Comparison of ENCODE assay signal across 20 cellular contexts in the genomic region with DNA sequence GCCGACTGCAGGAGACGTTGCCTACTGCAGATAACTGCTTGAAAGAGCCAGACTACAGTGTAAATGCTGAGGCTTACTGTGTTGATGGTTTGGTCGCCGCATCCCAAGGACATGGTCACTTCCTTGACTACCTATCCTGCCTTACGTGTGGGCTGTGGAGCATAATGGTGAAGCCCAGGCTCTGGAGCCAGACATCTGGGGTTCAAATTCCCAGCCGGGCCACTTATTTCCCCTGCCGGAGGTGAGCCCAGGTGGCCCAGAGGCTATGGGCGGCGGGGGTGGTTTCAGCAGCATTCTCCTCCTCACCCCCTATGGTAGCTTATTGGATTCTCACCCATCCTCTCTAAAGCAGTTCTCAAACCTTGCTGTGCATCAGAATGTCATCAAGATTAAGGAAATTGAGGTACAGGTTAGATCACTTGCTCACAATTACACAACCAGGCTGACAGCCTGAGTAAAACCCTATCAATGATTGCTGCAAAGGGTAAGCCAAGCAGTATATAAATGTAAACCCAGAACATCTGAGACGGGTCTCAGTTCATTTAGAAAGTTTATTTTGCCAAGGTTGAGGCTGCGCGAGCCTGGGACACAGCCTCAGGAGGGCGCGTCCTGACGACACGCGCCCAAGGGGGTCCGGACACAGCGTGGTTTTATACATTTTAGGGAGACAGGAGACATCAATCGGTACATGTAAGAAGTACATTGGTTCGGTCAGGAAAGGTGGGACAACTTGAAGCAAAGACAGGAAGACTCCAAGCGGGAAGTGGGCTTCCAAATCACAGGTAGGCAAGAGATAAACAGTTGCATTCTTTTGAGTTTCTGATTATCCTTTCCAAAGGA. TPM values are rescaled to one million over a fixed set of nuclear protein-coding genes. Genes with fewer than 3 reads are reported as not detected.
DNase-seq lines count a peak whose midpoint lies in the region; ATAC-seq, FAIRE-seq and TF ChIP-seq lines count a peak whose summit lies in the region.
"Had no signal": no experiment of that assay in that cellular context is flagged by ENCODE, and none has a peak within 500 bp of the region (broad histone marks: within the 10 kb centered on the region; RNA-seq: fewer than 3 reads in every experiment).

No MANE protein-coding gene starts in this region.

- intact Hi-C loops in left ventricle myocardium inferior (cut with micrococcal nuclease) = no loop called here
- intact Hi-C loops in kidney (cut with DNase I) = no loop called here

- H3K4me1 ChIP-seq in right atrium auricular region (no peaks in the 10 kb centered on the region), left ventricle myocardium inferior (no peaks in the 10 kb centered on the region), kidney (ENCODE audit: control insufficient read depth in 1 of 2, insufficient read depth in 1 of 2, low read depth in 1 of 2, low read length in 2 of 2) (no peaks in the 10 kb centered on the region)
- H3K4me1 ChIP-seq: lower lobe of right lung, spleen, tibial artery had no signal

- H3K27me3 ChIP-seq in right atrium auricular region (no peaks in the 10 kb centered on the region), left ventricle myocardium inferior (ENCODE audit: low read depth) (no peaks in the 10 kb centered on the region)
- H3K27me3 ChIP-seq: MG63, neutrophil, spleen, tibial artery had no signal

- TF ChIP-seq CTCF in right atrium auricular region (IDR thresholded peaks at IDR 0.05) (no peak), left ventricle myocardium inferior (IDR thresholded peaks at IDR 0.05; ENCODE audit: borderline replicate concordance) (no peak), epithelial cell of esophagus (IDR thresholded peaks at IDR 0.05; ENCODE audit: insufficient read depth, low read depth, low read length, missing control alignments) (no peak), kidney (IDR thresholded peaks at IDR 0.05; ENCODE audit: borderline replicate concordance, extremely low read depth, insufficient read depth) (no peak)

- no peak for ATAC-seq in HG03432 (IDR thresholded peaks at IDR 0.05; ENCODE audit: unreplicated experiment)
- ATAC-seq: lower lobe of right lung had no signal

- H3K9ac ChIP-seq in kidney (ENCODE audit: low read length in 2 of 2) = no peak overlapping the region

- H3K36me3 ChIP-seq in right atrium auricular region (peaks cover 42% of the 10 kb centered on the region), left ventricle myocardium inferior (peaks cover 36% of the 10 kb centered on the region), kidney (ENCODE audit: control insufficient read depth in 1 of 2, insufficient read depth in 2 of 2, low read length in 2 of 2) (peaks cover 15 to 39% of the 10 kb centered on the region in 2 donors)
- H3K36me3 ChIP-seq: MG63, neutrophil had no signal

- FAIRE-seq in kidney (lab: Jason Lieb, UNC) = no peak

- H3K4me3 ChIP-seq in right atrium auricular region (no peak overlapping the region), left ventricle myocardium inferior (no peak overlapping the region), epithelial cell of esophagus (ENCODE audit: low read length) (no peak overlapping the region), kidney (ENCODE audit: low read length in 2 of 2) (no peak overlapping the region)
- H3K4me3 ChIP-seq: lower lobe of right lung, MG63, spleen, tibial artery had no signal

- peak; percentile 50 for DNase-seq in right atrium auricular region (ENCODE audit: low spot score)
- DNase-seq in left ventricle myocardium inferior = no peak
- DNase-seq in epithelial cell of esophagus (ENCODE audit: low read depth) = peak; percentile 71
- peak; percentile 78 for DNase-seq in mesenteric fat pad (ENCODE audit: low spot score)
- no peak for DNase-seq in kidney
- no peak for DNase-seq in amygdala (lab: John Stamatoyannopoulos, UW)
- DNase-seq in stimulated activated CD4-positive, alpha-beta T cell treated with anti-CD3 and anti-CD28 coated beads, Interleukin-4, amount 100 ng/mL, for 4 hours = no peak
- DNase-seq: activated CD4-positive, alpha-beta T cell treated with anti-CD3 and anti-CD28 coated beads, Interleukin-2, amount 10 ng/mL, durations not matched to agents 7 days and 5 days; activated naive CD8-positive, alpha-beta T cell treated with anti-CD3 and anti-CD28 coated beads, Interleukin-2, amount 10 ng/mL, durations not matched to agents 7 days and 5 days; C1 segment of cervical spinal cord; Calu3; lower lobe of right lung; NCI-H1417 treated with DMSO at 0.1 percent for 48 hours; NCI-H524; SK-N-SH; spleen; tibial artery had no signal

- H3K27ac ChIP-seq in right atrium auricular region = no peak overlapping the region
- H3K27ac ChIP-seq in left ventricle myocardium inferior (replicated peaks) = no peak overlapping the region
- no peak overlapping the region for H3K27ac ChIP-seq in kidney (ENCODE audit: low read depth in 2 of 2, low read length in 2 of 2)
- H3K27ac ChIP-seq: lower lobe of right lung, neutrophil, spleen, tibial artery had no signal

- no peaks in the 10 kb centered on the region for H3K9me3 ChIP-seq in right atrium auricular region
- H3K9me3 ChIP-seq in left ventricle myocardium inferior (replicated peaks) = no peaks in the 10 kb centered on the region
- H3K9me3 ChIP-seq in kidney (ENCODE audit: control insufficient read depth in 1 of 2, low read length in 2 of 2) = no peaks in the 10 kb centered on the region
- H3K9me3 ChIP-seq: lower lobe of right lung, MG63, neutrophil, SK-N-SH, tibial artery had no signal

RNA-seq across cellular contexts. Expression of gene EVC, which starts 48.5 kb away (rescaled TPM):
- total RNA-seq in right atrium auricular region (10 to 100 TPM in 1 of 2 donors, 1 to 10 TPM in 1; 8.6 to 14.1 TPM), left ventricle myocardium inferior (5.1 TPM), mesenteric fat pad (16.6 TPM), kidney (159 TPM)
- polyA plus RNA-seq in kidney (ENCODE audit: insufficient read depth, low read depth, low replicate concordance) = 7.8 TPM
- total RNA-seq: Calu3 had no signal

RNA-seq across cellular contexts. Expression of gene EVC2, which starts 51.1 kb away (rescaled TPM):
- total RNA-seq in right atrium auricular region (1 to 10 TPM; 2.6 to 7.0 TPM), left ventricle myocardium inferior (1.4 TPM), mesenteric fat pad (4.0 TPM), kidney (8.7 TPM)
- 1.6 TPM for polyA plus RNA-seq in kidney (ENCODE audit: insufficient read depth, low read depth, low replicate concordance)
- total RNA-seq: Calu3 had no signal
- polyA plus RNA-seq: SK-N-SH had no signal

Comparison
In these comparisons a context has a peak if more than half of its experiments do, and no peak if none do; other contexts are left out.
1. DNase-seq: peak in right atrium auricular region (single experiment), epithelial cell of esophagus (single experiment) and mesenteric fat pad (single experiment); none in left ventricle myocardium inferior (single experiment), kidney (single experiment), amygdala (0 of 56) and stimulated activated CD4-positive, alpha-beta T cell treated with anti-CD3 and anti-CD28 coated beads, Interleukin-4, amount 100 ng/mL, for 4 hours (0 of 2).